ENCODE assay signal across 20 cellular contexts in genomic region chr3:129173206-129173605, GRCh38. TPM values are rescaled to one million over a fixed set of nuclear protein-coding genes. Genes with fewer than 3 reads are reported as not detected.
DNase-seq lines count a peak whose midpoint lies in the region; ATAC-seq and TF ChIP-seq lines count a peak whose summit lies in the region.
"Had no signal": no experiment of that assay in that cellular context is flagged by ENCODE, and none has a peak within 500 bp of the region (broad histone marks: within the 10 kb centered on the region; RNA-seq: fewer than 3 reads in every experiment).

No MANE protein-coding gene starts in this region.

- no peaks in the 10 kb centered on the region for H3K9me3 Mint-ChIP-seq in activated naive CD8-positive, alpha-beta T cell treated with anti-CD3 and anti-CD28 coated beads, Interleukin-2, amount 50 U/mL, for 24 hours
- H3K9me3 Mint-ChIP-seq: immature natural killer cell; stimulated activated memory B cell treated with anti-CD40 and anti-IgM and Interleukin-4, amounts not matched to agents 10 μg/mL and 1 μg/mL and 100 μg/mL, for 72 hours had no signal

- peak overlapping the region in 10 of 12 donors; percentile 34 to 99 (median 68) for H3K27ac ChIP-seq in heart left ventricle
- peak overlapping the region; percentile 33 for H3K27ac ChIP-seq in muscle layer of duodenum (ENCODE audit: low read length)
- peak overlapping the region in 1 of 2 donors; percentile 62 for H3K27ac ChIP-seq in thoracic aorta
- H3K27ac ChIP-seq: thyroid gland had no signal

- 24 to 31% (median 28%) methylated on average over 2 of the region's 2 CpGs for WGBS in heart left ventricle, 4 donors

- no peak for TF ChIP-seq POLR2A in heart left ventricle (IDR thresholded peaks at IDR 0.05)

- H3K4me3 ChIP-seq in heart left ventricle (peak overlapping the region in 9 of 12 donors; percentile 20 to 32 (median 27)), muscle layer of duodenum (ENCODE audit: low read depth in 1 of 2, low read length in 2 of 2) (peak overlapping the region; percentile 3 to 12), thoracic aorta (peak overlapping the region; percentile 40)
- H3K4me3 ChIP-seq: MG63, thyroid gland had no signal

- H3K27me3 Mint-ChIP-seq in activated naive CD8-positive, alpha-beta T cell treated with anti-CD3 and anti-CD28 coated beads, Interleukin-2, amount 50 U/mL, for 24 hours: no peaks in the 10 kb centered on the region
- H3K27me3 Mint-ChIP-seq: stimulated activated memory B cell treated with anti-CD40 and anti-IgM and Interleukin-4, amounts not matched to agents 10 μg/mL and 1 μg/mL and 100 μg/mL, for 72 hours had no signal

- DNase-seq in heart left ventricle: no peak
- no peak for DNase-seq in Right ventricle myocardium inferior (ENCODE audit: missing footprints)
- DNase-seq in activated naive CD8-positive, alpha-beta T cell treated with anti-CD3 and anti-CD28 coated beads, Interleukin-2, amount 50 U/mL, for 24 hours: no peak
- DNase-seq in thoracic aorta (ENCODE audit: low spot score): no peak
- no peak for DNase-seq in NCI-H2171 (lab: John Stamatoyannopoulos, UW)
- no peak for DNase-seq in AG08396 (ENCODE audit: low spot score)
- DNase-seq: activated naive CD4-positive, alpha-beta T cell; DMS53; immature natural killer cell; IMR-90; MG63; NCI-H146; NCI-H2171 treated with DMSO at 0.1 percent for 48 hours; NCI-H526 treated with DMSO at 0.1 percent for 48 hours; SHP77; thyroid gland had no signal

- H3K36me3 Mint-ChIP-seq in activated naive CD8-positive, alpha-beta T cell treated with anti-CD3 and anti-CD28 coated beads, Interleukin-2, amount 50 U/mL, for 24 hours (ENCODE audit: low read depth): peaks cover 74% of the 10 kb centered on the region

- TF ChIP-seq CTCF in heart left ventricle (IDR thresholded peaks at IDR 0.05): no peak
- TF ChIP-seq CTCF in thoracic aorta (IDR thresholded peaks at IDR 0.05): no peak

- H3K4me3 Mint-ChIP-seq in activated naive CD8-positive, alpha-beta T cell treated with anti-CD3 and anti-CD28 coated beads, Interleukin-2, amount 50 U/mL, for 24 hours: no peak overlapping the region
- H3K4me3 Mint-ChIP-seq: stimulated activated memory B cell treated with anti-CD40 and anti-IgM and Interleukin-4, amounts not matched to agents 10 μg/mL and 1 μg/mL and 100 μg/mL, for 72 hours had no signal

- intact Hi-C loops in heart left ventricle (cut with DNase I): no loop called here
- intact Hi-C loops in Right ventricle myocardium inferior (cut with DNase I): no loop called here

- ATAC-seq in heart left ventricle (peak in 2 of 4 donors; percentile 43 to 55), Right ventricle myocardium inferior (no peak), thoracic aorta (ENCODE audit: insufficient number of reproducible peaks, low FRiP score, low read depth) (no peak), GM18502 (IDR thresholded peaks at IDR 0.05; ENCODE audit: poor library complexity, unreplicated experiment) (no peak)
- ATAC-seq in activated naive CD8-positive, alpha-beta T cell treated with anti-CD3 and anti-CD28 coated beads, Interleukin-2, amount 50 U/mL, for 24 hours: no peak
- ATAC-seq: sciatic nerve; stimulated activated memory B cell treated with anti-CD40 and anti-IgM and Interleukin-4, amounts not matched to agents 10 μg/mL and 1 μg/mL and 100 μg/mL, for 72 hours had no signal

- peaks cover 64% of the 10 kb centered on the region for H3K4me1 Mint-ChIP-seq in activated naive CD8-positive, alpha-beta T cell treated with anti-CD3 and anti-CD28 coated beads, Interleukin-2, amount 50 U/mL, for 24 hours

- peaks cover 17 to 80% (median 64%) of the 10 kb centered on the region in 12 donors for H3K4me1 ChIP-seq in heart left ventricle
- peaks cover 16 to 66% of the 10 kb centered on the region in 2 donors for H3K4me1 ChIP-seq in muscle layer of duodenum (ENCODE audit: control insufficient read depth in 1 of 2, insufficient read depth in 2 of 2, low read length in 2 of 2)
- H3K4me1 ChIP-seq in thoracic aorta (ENCODE audit: control insufficient read depth in 1 of 2, low read depth in 2 of 2): peaks cover 45 to 81% of the 10 kb centered on the region in 2 donors

- no peaks in the 10 kb centered on the region for H3K9me3 ChIP-seq in heart left ventricle
- no peaks in the 10 kb centered on the region for H3K9me3 ChIP-seq in muscle layer of duodenum (ENCODE audit: control insufficient read depth in 1 of 2, low read length in 2 of 2)
- H3K9me3 ChIP-seq in thoracic aorta: no peaks in the 10 kb centered on the region
- H3K9me3 ChIP-seq: MG63, thyroid gland had no signal

- peak overlapping the region; percentile 39 for H3K27ac Mint-ChIP-seq in activated naive CD8-positive, alpha-beta T cell treated with anti-CD3 and anti-CD28 coated beads, Interleukin-2, amount 50 U/mL, for 24 hours
- H3K27ac Mint-ChIP-seq: stimulated activated memory B cell treated with anti-CD40 and anti-IgM and Interleukin-4, amounts not matched to agents 10 μg/mL and 1 μg/mL and 100 μg/mL, for 72 hours had no signal

- no peaks in the 10 kb centered on the region for H3K27me3 ChIP-seq in heart left ventricle
- H3K27me3 ChIP-seq in muscle layer of duodenum (ENCODE audit: low read depth, low read length): no peaks in the 10 kb centered on the region
- H3K27me3 ChIP-seq in thoracic aorta (replicated peaks; ENCODE audit: insufficient read depth): no peaks in the 10 kb centered on the region
- H3K27me3 ChIP-seq: MG63, thyroid gland had no signal

- H3K36me3 ChIP-seq in heart left ventricle (peaks cover 6 to 71% (median 61%) of the 10 kb centered on the region in 9 donors), muscle layer of duodenum (ENCODE audit: control insufficient read depth in 1 of 2, insufficient read depth in 2 of 2, low read length in 2 of 2) (peaks cover 25 to 27% of the 10 kb centered on the region in 2 donors), thoracic aorta (peaks cover 25% of the 10 kb centered on the region)

RNA-seq across cellular contexts. Expression of gene CNBP, which starts 10.5 kb away (rescaled TPM):
- total RNA-seq in heart left ventricle: 100 to 1,000 TPM; 388 to 743 (median 512) TPM
- polyA plus RNA-seq in heart left ventricle: 100 to 1,000 TPM; 376 to 501 TPM
- 458 TPM for total RNA-seq in Right ventricle myocardium inferior
- 100 to 1,000 TPM; 308 to 459 TPM for total RNA-seq in thoracic aorta

RNA-seq across cellular contexts. Expression of gene ISY1, which starts 12.3 kb away (rescaled TPM):
- total RNA-seq in heart left ventricle (10 to 100 TPM; 14.9 to 31.2 (median 24.5) TPM), Right ventricle myocardium inferior (25.1 TPM), thoracic aorta (10 to 100 TPM in 1 of 2 donors, 1 to 10 TPM in 1; 7.7 to 16.4 TPM)
- polyA plus RNA-seq in heart left ventricle: 10 to 100 TPM; 16.2 to 27.0 TPM

RNA-seq across cellular contexts. Expression of gene RAB43, which starts 51.6 kb away (rescaled TPM):
- 10 to 100 TPM in 1 of 9 donors, 1 to 10 TPM in 8; 1.3 to 10.3 (median 3.3) TPM for total RNA-seq in heart left ventricle
- polyA plus RNA-seq in heart left ventricle: 1 to 10 TPM; 2.4 to 4.9 TPM
- 3.4 TPM for total RNA-seq in Right ventricle myocardium inferior
- 10 to 100 TPM; 26.4 to 53.5 TPM for total RNA-seq in thoracic aorta
